Comparison of ENCODE assay signal across 7 cellular contexts in genomic region chr12:85155791-85156190, GRCh38.
A peak's percentile ranks its signal among the peaks of the same experiment; 100 is the strongest.
DNase-seq lines count a peak whose midpoint lies in the region; FAIRE-seq and TF ChIP-seq lines count a peak whose summit lies in the region.

No MANE protein-coding gene starts in this region.

- H2AFZ ChIP-seq in osteoblast (ENCODE audit: low read length) = no peak overlapping the region

- H3K27me3 ChIP-seq in bronchial epithelial cell (ENCODE audit: control insufficient read depth, insufficient read depth, low read length) (no peaks in the 10 kb centered on the region), osteoblast (ENCODE audit: insufficient read depth, low read length) (no peaks in the 10 kb centered on the region)

- H3K27ac ChIP-seq in HEK293 (ENCODE audit: extremely low read depth, low read depth, low read length) = no peak overlapping the region
- no peak overlapping the region for H3K27ac ChIP-seq in osteoblast (ENCODE audit: low read depth, low read length)

- TF ChIP-seq CTCF in HEK293 (tag by site-specific recombination; IDR thresholded peaks at IDR 0.05) (peak; percentile 39; the same call in 1 of the 2 replicates), bronchial epithelial cell (IDR thresholded peaks at IDR 0.05; ENCODE audit: insufficient read depth, low read length, severe bottlenecking) (peak; percentile 10), osteoblast (IDR thresholded peaks at IDR 0.05; ENCODE audit: extremely low read depth, low read depth, low read length) (peak; percentile 11)

- no peaks in the 10 kb centered on the region for H4K20me1 ChIP-seq in osteoblast (ENCODE audit: insufficient read depth, low read length)

- H3K36me3 ChIP-seq in HEK293 (ENCODE audit: control insufficient read depth in 2 of 2, insufficient read depth in 1 of 2, low read length in 2 of 2) (no peaks in the 10 kb centered on the region), bronchial epithelial cell (ENCODE audit: control insufficient read depth, insufficient read depth, low read length) (no peaks in the 10 kb centered on the region), osteoblast (ENCODE audit: insufficient read depth, low read length) (no peaks in the 10 kb centered on the region)

- H3K4me3 ChIP-seq in HEK293 (ENCODE audit: low read depth, low read length) (no peak overlapping the region), bronchial epithelial cell (ENCODE audit: low read depth, low read length) (no peak overlapping the region), osteoblast (ENCODE audit: insufficient read depth, low read length) (no peak overlapping the region)

- H3K4me1 ChIP-seq in HEK293 (ENCODE audit: control insufficient read depth, insufficient read depth, low read length) (no peaks in the 10 kb centered on the region), osteoblast (ENCODE audit: insufficient read depth, low read length) (no peaks in the 10 kb centered on the region)

- DNase-seq in NCI-H460 (ENCODE audit: extremely low read depth, low read depth) (peak; percentile 45), bronchial epithelial cell (ENCODE audit: low read depth) (peak; percentile 26), osteoblast (ENCODE audit: insufficient read length, low spot score, missing footprints) (no peak), middle frontal gyrus (ENCODE audit: extremely low spot score, low spot score) (no peak), HuH-7 (ENCODE audit: low spot score) (no peak), GM12892 (ENCODE audit: insufficient read length) (no peak)

- POLR2A ChIA-PET in HEK293 (lab: Yijun Ruan, JAX) = no interaction called here

- no peaks in the 10 kb centered on the region for H3K79me2 ChIP-seq in osteoblast (ENCODE audit: insufficient read depth, low read length)

- FAIRE-seq in bronchial epithelial cell (lab: Jason Lieb, UNC) = no peak
- FAIRE-seq in GM12892 (lab: Jason Lieb, UNC) = no peak

- H3K9me3 ChIP-seq in HEK293 (ENCODE audit: control insufficient read depth, insufficient read depth, low read depth, low read length) (no peaks in the 10 kb centered on the region), osteoblast (ENCODE audit: low read depth, low read length) (no peaks in the 10 kb centered on the region)

- TF ChIP-seq POLR2A in GM12892 (IDR thresholded peaks at IDR 0.05; ENCODE audit: low read depth, low read length) = no peak

- CTCF ChIA-PET in HEK293 (lab: Yijun Ruan, JAX) = interaction anchor here (0.8 to 1.3 kb wide), 4 partner anchors 77 to 292 kb away, joined by 3 to 4 read pairs (median 3); no protein-coding TSS in a partner anchor

- no peak overlapping the region for H3K4me2 ChIP-seq in osteoblast (ENCODE audit: insufficient read depth, low read length)

TF ChIP-seq in HEK293, 187 proteins besides CTCF, POLR2A, EP300 and RAD21:
- TF ChIP-seq PRDM6 (tag by site-specific recombination; IDR thresholded peaks at IDR 0.05) (no peak), ZFP41 (tag by site-specific recombination; IDR thresholded peaks at IDR 0.05; ENCODE audit: borderline replicate concordance) (no peak), ZNF335 (tag by site-specific recombination; conservative IDR thresholded peaks at IDR 0.05) (0 out of 2 replicates have a peak, but pooled peaks have one; percentile 21), ZNF654 (tag by site-specific recombination; IDR thresholded peaks at IDR 0.05; ENCODE audit: low read depth) (peak; percentile 79)

Comparison
In these comparisons a context has a peak if more than half of its experiments do, and no peak if none do; other contexts are left out.
1. DNase-seq: peak in NCI-H460 (single experiment) and bronchial epithelial cell (single experiment); none in osteoblast (single experiment), middle frontal gyrus (single experiment), HuH-7 (single experiment) and GM12892 (single experiment).
2. Peak in every context shown above with its lines, with median percentiles within 50 percentile points of each other: CTCF ChIP-seq.